8 cellular contexts compared by ENCODE assay signal in genomic region chr3:45995370-45996192, GRCh38. TPM values are rescaled to one million over a fixed set of nuclear protein-coding genes. Genes with fewer than 3 reads are reported as not detected.
DNase-seq lines count a peak whose midpoint lies in the region; ATAC-seq and TF ChIP-seq lines count a peak whose summit lies in the region.

Gene FYCO1, minus strand, starts transcription at chr3:45995824. Its CDS starts 10,914 bp downstream, at chr3:45984910.

- no peak for TF ChIP-seq CTCF in coronary artery (IDR thresholded peaks at IDR 0.05)

- peak within 1 kb of the TSS; percentile 89 for H3K4me3 ChIP-seq in coronary artery

- peaks cover 23% of the 10 kb centered on the region for H3K27me3 Mint-ChIP-seq in activated CD4-positive, alpha-beta T cell treated with anti-CD3 and anti-CD28 coated beads, Interleukin-2, amount 10 ng/mL, durations not matched to agents 24 days and 14 days

- peak; percentile 97 for DNase-seq in AG20443 (ENCODE audit: low spot score)
- DNase-seq in NCI-H524 treated with DMSO at 0.1 percent for 48 hours (lab: John Stamatoyannopoulos, UW) = peak; percentile 63
- peak; percentile 96 for DNase-seq in activated CD4-positive, alpha-beta T cell treated with anti-CD3 and anti-CD28 coated beads, Interleukin-2, amount 10 ng/mL, durations not matched to agents 24 days and 14 days
- DNase-seq in coronary artery (ENCODE audit: low spot score) = peak; percentile 97
- DNase-seq in stimulated activated CD4-positive, alpha-beta T cell treated with anti-CD3 and anti-CD28 coated beads, Interleukin-1b, Interleukin-23, amount 100 ng/mL, for 4 hours (ENCODE audit: low read depth in 2 of 2) = peak; percentile 79 to 86

- H3K27ac ChIP-seq in coronary artery = peak within 1 kb of the TSS; percentile 88 to 96
- H3K27ac ChIP-seq in layer of hippocampus (ENCODE audit: low read depth, low read length) = peak within 1 kb of the TSS; percentile 44

- H3K4me3 Mint-ChIP-seq in activated CD4-positive, alpha-beta T cell treated with anti-CD3 and anti-CD28 coated beads, Interleukin-2, amount 10 ng/mL, durations not matched to agents 24 days and 14 days = peak within 1 kb of the TSS; percentile 89

- ATAC-seq in GM19025 (IDR thresholded peaks at IDR 0.05; ENCODE audit: low read depth, unreplicated experiment) = peak; percentile 96
- peak; percentile 91 for ATAC-seq in HG03280 (IDR thresholded peaks at IDR 0.05; ENCODE audit: unreplicated experiment)

- peaks cover 20% of the 10 kb centered on the region for H3K36me3 Mint-ChIP-seq in activated CD4-positive, alpha-beta T cell treated with anti-CD3 and anti-CD28 coated beads, Interleukin-2, amount 10 ng/mL, durations not matched to agents 24 days and 14 days (ENCODE audit: low read depth)

- H3K27me3 ChIP-seq in layer of hippocampus (ENCODE audit: control insufficient read depth, insufficient read depth, low read length) = no peaks in the 10 kb centered on the region

- peaks cover 49% of the 10 kb centered on the region for H3K4me1 Mint-ChIP-seq in activated CD4-positive, alpha-beta T cell treated with anti-CD3 and anti-CD28 coated beads, Interleukin-2, amount 10 ng/mL, durations not matched to agents 24 days and 14 days

- H3K9me3 Mint-ChIP-seq in activated CD4-positive, alpha-beta T cell treated with anti-CD3 and anti-CD28 coated beads, Interleukin-2, amount 10 ng/mL, durations not matched to agents 24 days and 14 days = peaks cover 17% of the 10 kb centered on the region

- peak within 1 kb of the TSS; percentile 96 for H3K27ac Mint-ChIP-seq in activated CD4-positive, alpha-beta T cell treated with anti-CD3 and anti-CD28 coated beads, Interleukin-2, amount 10 ng/mL, durations not matched to agents 24 days and 14 days

- intact Hi-C loops in activated CD4-positive, alpha-beta T cell treated with anti-CD3 and anti-CD28 coated beads, Interleukin-2, amount 10 ng/mL, durations not matched to agents 24 days and 14 days (cut with micrococcal nuclease) = loop anchor here (1.0 to 2.0 kb wide), 3 partner anchors 23 to 70 kb away; partner anchors contain the start of gene CXCR6

RNA-seq across cellular contexts. Expression of gene FYCO1, which starts in this region (rescaled TPM):
- 16.5 and 16.8 TPM in 2 replicates for total RNA-seq in activated CD4-positive, alpha-beta T cell treated with anti-CD3 and anti-CD28 coated beads, Interleukin-2, amount 10 ng/mL, durations not matched to agents 24 days and 14 days

Comparison
In these comparisons a context has a peak if more than half of its experiments do, and no peak if none do; other contexts are left out.
1. Peak in every context shown above with its lines: DNase-seq, ATAC-seq, H3K4me3 ChIP-seq and H3K27ac ChIP-seq.